In the genomic region with DNA sequence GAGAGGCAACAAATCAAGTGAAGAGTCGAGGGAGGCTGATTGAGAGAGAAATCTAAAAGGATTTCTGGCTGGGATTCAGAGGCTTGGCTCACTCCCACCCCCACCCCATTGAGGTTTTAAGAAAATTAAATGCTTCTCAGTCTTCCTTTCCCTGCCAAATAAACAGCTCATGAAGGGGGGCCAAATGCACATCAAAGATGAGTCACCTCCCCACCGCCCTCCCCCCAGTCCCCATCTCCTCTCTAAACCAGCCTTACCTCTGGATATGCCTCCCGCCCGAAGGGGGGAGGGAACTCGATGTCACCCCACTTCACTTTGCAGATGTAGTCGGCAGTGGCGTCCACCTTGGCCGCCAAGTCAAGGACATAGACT, we compare ENCODE assay signal across 1 cellular context.
TF ChIP-seq lines count a peak whose summit lies in the region.

No MANE protein-coding gene starts in this region.

TF ChIP-seq in SK-N-SH treated with all-trans-retinoic acid at 6 μM for 48 hours, 23 proteins besides CTCF, POLR2A, EP300 and RAD21 (continued from another document):
- TF ChIP-seq, protein P1, sequence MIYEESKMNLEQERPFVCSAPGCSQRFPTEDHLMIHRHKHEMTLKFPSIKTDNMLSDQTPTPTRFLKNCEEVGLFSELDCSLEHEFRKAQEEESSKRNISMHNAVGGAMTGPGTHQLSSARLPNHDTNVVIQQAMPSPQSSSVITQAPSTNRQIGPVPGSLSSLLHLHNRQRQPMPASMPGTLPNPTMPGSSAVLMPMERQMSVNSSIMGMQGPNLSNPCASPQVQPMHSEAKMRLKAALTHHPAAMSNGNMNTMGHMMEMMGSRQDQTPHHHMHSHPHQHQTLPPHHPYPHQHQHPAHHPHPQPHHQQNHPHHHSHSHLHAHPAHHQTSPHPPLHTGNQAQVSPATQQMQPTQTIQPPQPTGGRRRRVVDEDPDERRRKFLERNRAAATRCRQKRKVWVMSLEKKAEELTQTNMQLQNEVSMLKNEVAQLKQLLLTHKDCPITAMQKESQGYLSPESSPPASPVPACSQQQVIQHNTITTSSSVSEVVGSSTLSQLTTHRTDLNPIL (CRISPR knock-in tag; IDR thresholded peaks at IDR 0.05; ENCODE audit: low read depth), result 0 out of 2 replicates have a peak, but pooled peaks have one; percentile 21
- TF ChIP-seq, protein P2, sequence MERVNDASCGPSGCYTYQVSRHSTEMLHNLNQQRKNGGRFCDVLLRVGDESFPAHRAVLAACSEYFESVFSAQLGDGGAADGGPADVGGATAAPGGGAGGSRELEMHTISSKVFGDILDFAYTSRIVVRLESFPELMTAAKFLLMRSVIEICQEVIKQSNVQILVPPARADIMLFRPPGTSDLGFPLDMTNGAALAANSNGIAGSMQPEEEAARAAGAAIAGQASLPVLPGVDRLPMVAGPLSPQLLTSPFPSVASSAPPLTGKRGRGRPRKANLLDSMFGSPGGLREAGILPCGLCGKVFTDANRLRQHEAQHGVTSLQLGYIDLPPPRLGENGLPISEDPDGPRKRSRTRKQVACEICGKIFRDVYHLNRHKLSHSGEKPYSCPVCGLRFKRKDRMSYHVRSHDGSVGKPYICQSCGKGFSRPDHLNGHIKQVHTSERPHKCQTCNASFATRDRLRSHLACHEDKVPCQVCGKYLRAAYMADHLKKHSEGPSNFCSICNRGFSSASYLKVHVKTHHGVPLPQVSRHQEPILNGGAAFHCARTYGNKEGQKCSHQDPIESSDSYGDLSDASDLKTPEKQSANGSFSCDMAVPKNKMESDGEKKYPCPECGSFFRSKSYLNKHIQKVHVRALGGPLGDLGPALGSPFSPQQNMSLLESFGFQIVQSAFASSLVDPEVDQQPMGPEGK (CRISPR knock-in tag; IDR thresholded peaks at IDR 0.05; ENCODE audit: borderline replicate concordance), result peak; percentile 79; the same call in 1 of the 2 replicates
- peak; percentile 64; the same call in 1 of the 2 replicates for TF ChIP-seq TOX (CRISPR knock-in tag; IDR thresholded peaks at IDR 0.05; ENCODE audit: borderline replicate concordance)
